17 cellular contexts compared by ENCODE assay signal in genomic region chr1:220159026-220159425, GRCh38.
DNase-seq lines count a peak whose midpoint lies in the region; ATAC-seq, FAIRE-seq and TF ChIP-seq lines count a peak whose summit lies in the region.
"Had no signal": no experiment of that assay in that cellular context is flagged by ENCODE, and none has a peak within 500 bp of the region (broad histone marks: within the 10 kb centered on the region; RNA-seq: fewer than 3 reads in every experiment).

No MANE protein-coding gene starts in this region.

- intact Hi-C loops in colonic mucosa (cut with DNase I) (no loop called here), pancreas (cut with DNase I) (no loop called here)

- H3K36me3 ChIP-seq in Peyer's patch (peaks cover 0 to 30% (median 0%) of the 10 kb centered on the region in 3 donors), colonic mucosa (no peaks in the 10 kb centered on the region), pancreas (peaks cover 0 to 23% (median 3%) of the 10 kb centered on the region in 3 donors)

- TF ChIP-seq POLR2A in Peyer's patch (IDR thresholded peaks at IDR 0.05): no peak

- peak; percentile 78 for FAIRE-seq in pancreas (lab: Jason Lieb, UNC)
- FAIRE-seq: GM12892, H54 had no signal

- TF ChIP-seq CTCF in Peyer's patch (IDR thresholded peaks at IDR 0.05): no peak
- no peak for TF ChIP-seq CTCF in colonic mucosa (IDR thresholded peaks at IDR 0.05)
- TF ChIP-seq CTCF in pancreas (IDR thresholded peaks at IDR 0.05): no peak

- H3K27me3 ChIP-seq in Peyer's patch: no peaks in the 10 kb centered on the region
- H3K27me3 ChIP-seq in colonic mucosa: no peaks in the 10 kb centered on the region
- H3K27me3 ChIP-seq in pancreas: no peaks in the 10 kb centered on the region

- WGBS in pancreas, 2 donors: 72% methylated on average over 3 of the region's 3 CpGs

- peaks cover 0 to 11% (median 6%) of the 10 kb centered on the region in 4 donors for H3K4me1 ChIP-seq in Peyer's patch
- no peaks in the 10 kb centered on the region for H3K4me1 ChIP-seq in colonic mucosa
- H3K4me1 ChIP-seq in pancreas: no peaks in the 10 kb centered on the region
- H3K4me1 ChIP-seq: Caco-2 had no signal

- no peak overlapping the region for H3K9ac ChIP-seq in colonic mucosa (ENCODE audit: low read depth in 2 of 2, low read length in 2 of 2)

- H3K27ac ChIP-seq in Peyer's patch: peak overlapping the region in 3 of 4 donors; percentile 42 to 58 (median 49)
- peak overlapping the region; percentile 15 for H3K27ac ChIP-seq in colonic mucosa
- H3K27ac ChIP-seq in pancreas: no peak overlapping the region

- H3K9me3 ChIP-seq in Peyer's patch (no peaks in the 10 kb centered on the region), colonic mucosa (no peaks in the 10 kb centered on the region), pancreas (no peaks in the 10 kb centered on the region)
- H3K9me3 ChIP-seq: Caco-2, HAP-1 had no signal

- no peak for ATAC-seq in pancreas
- no peak for ATAC-seq in GM18858 (IDR thresholded peaks at IDR 0.05; ENCODE audit: unreplicated experiment)
- ATAC-seq: CD8-positive, alpha-beta T cell had no signal

- H3K4me3 ChIP-seq in Peyer's patch (no peak overlapping the region), colonic mucosa (no peak overlapping the region), pancreas (no peak overlapping the region)
- H3K4me3 ChIP-seq: HAP-1 had no signal

- no peak for DNase-seq in Peyer's patch
- DNase-seq in colonic mucosa: no peak
- no peak for DNase-seq in pancreas
- no peak for DNase-seq in NCI-H82 treated with DMSO at 0.1 percent for 48 hours (lab: John Stamatoyannopoulos, UW; ENCODE audit: unreplicated experiment)
- no peak for DNase-seq in putamen (ENCODE audit: low spot score)
- DNase-seq: C1 segment of cervical spinal cord; Caco-2; CD8-positive, alpha-beta T cell; DMS53; DMS79 treated with DMSO at 0.1 percent for 48 hours; GF-D8; GOT3; HFFc6 had no signal

Comparison
In these comparisons a context has a peak if more than half of its experiments do, and no peak if none do; other contexts are left out.
1. H3K27ac ChIP-seq: peak in Peyer's patch (3 of 4) and colonic mucosa (single experiment); none in pancreas (0 of 4).